1 cellular context compared by ENCODE assay signal in the genomic region with DNA sequence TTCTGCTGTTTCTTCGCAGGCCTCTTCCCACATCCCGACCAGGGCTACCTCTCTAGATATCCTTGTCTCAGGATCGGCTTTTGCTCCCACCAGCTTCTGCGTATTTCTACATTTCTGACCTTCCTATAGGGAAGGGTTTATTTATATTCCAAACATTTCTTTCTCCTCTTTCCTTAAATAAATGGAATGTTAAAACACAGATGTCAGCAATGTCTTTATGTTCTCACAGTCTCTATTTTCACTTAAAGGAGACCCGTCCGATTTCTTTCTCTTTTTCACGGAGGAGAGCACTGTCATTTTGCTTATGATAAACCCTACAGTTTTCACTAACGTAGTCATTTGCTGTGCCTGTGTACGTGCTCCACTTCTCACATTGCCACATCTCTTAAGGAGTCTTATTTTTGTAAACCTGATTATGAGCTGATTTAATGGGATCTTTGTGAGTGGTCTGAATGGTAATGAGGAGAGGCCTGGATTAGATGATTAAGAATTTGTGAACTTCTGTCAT.
TF ChIP-seq lines count a peak whose summit lies in the region.

No MANE protein-coding gene starts in this region.

TF ChIP-seq in GM12878, 131 proteins besides CTCF, POLR2A, EP300 and RAD21:
- TF ChIP-seq NFYA (IDR thresholded peaks at IDR 0.05; ENCODE audit: borderline replicate concordance, low read depth, low read length) = no peak
- TF ChIP-seq, protein P1, sequence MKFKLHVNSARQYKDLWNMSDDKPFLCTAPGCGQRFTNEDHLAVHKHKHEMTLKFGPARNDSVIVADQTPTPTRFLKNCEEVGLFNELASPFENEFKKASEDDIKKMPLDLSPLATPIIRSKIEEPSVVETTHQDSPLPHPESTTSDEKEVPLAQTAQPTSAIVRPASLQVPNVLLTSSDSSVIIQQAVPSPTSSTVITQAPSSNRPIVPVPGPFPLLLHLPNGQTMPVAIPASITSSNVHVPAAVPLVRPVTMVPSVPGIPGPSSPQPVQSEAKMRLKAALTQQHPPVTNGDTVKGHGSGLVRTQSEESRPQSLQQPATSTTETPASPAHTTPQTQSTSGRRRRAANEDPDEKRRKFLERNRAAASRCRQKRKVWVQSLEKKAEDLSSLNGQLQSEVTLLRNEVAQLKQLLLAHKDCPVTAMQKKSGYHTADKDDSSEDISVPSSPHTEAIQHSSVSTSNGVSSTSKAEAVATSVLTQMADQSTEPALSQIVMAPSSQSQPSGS (IDR thresholded peaks at IDR 0.05; ENCODE audit: low read length) = no peak
- TF ChIP-seq SMARCA5 (IDR thresholded peaks at IDR 0.05) = no peak
- no peak for TF ChIP-seq SP1 (IDR thresholded peaks at IDR 0.05; ENCODE audit: low read depth, low read length)
- no peak for TF ChIP-seq POU2F2 (IDR thresholded peaks at IDR 0.05; ENCODE audit: borderline replicate concordance, low read depth, low read length)
- TF ChIP-seq LARP7 (IDR thresholded peaks at IDR 0.05) = no peak
- no peak for TF ChIP-seq CHD4 (IDR thresholded peaks at IDR 0.05)
- no peak for TF ChIP-seq MYB (IDR thresholded peaks at IDR 0.05; ENCODE audit: borderline replicate concordance, low read depth, low read length)
- TF ChIP-seq, protein P2, sequence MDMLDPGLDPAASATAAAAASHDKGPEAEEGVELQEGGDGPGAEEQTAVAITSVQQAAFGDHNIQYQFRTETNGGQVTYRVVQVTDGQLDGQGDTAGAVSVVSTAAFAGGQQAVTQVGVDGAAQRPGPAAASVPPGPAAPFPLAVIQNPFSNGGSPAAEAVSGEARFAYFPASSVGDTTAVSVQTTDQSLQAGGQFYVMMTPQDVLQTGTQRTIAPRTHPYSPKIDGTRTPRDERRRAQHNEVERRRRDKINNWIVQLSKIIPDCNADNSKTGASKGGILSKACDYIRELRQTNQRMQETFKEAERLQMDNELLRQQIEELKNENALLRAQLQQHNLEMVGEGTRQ (IDR thresholded peaks at IDR 0.05; ENCODE audit: borderline replicate concordance, low read depth, low read length) = no peak
- no peak for TF ChIP-seq CREM (IDR thresholded peaks at IDR 0.05; ENCODE audit: low read depth)
- no peak for TF ChIP-seq JUNB (IDR thresholded peaks at IDR 0.05)
